9 cellular contexts compared by ENCODE assay signal in genomic region chr14:91871401-91871800, GRCh38. TPM values are rescaled to one million over a fixed set of nuclear protein-coding genes. Genes with fewer than 3 reads are reported as not detected.
DNase-seq lines count a peak whose midpoint lies in the region; ATAC-seq and TF ChIP-seq lines count a peak whose summit lies in the region.
"Not testable (repeated sequence)": the region's sequence is repeated elsewhere in the genome, so short reads cannot be mapped to it uniquely, and the experiment has no call there.
"Had no signal": no experiment of that assay in that cellular context is flagged by ENCODE, and none has a peak within 500 bp of the region (broad histone marks: within the 10 kb centered on the region; RNA-seq: fewer than 3 reads in every experiment).

No MANE protein-coding gene starts in this region.

- not testable (repeated sequence) for H3K27me3 Mint-ChIP-seq in T-cell; activated CD8-positive, alpha-beta T cell treated with anti-CD3 and anti-CD28 coated beads for 36 hours; activated naive CD4-positive, alpha-beta T cell treated with anti-CD3 and anti-CD28 coated beads, Interleukin-2, amount 50 U/mL, for 24 hours; chondrocyte (ENCODE audit: low read depth)

- intact Hi-C loops in activated CD8-positive, alpha-beta T cell treated with anti-CD3 and anti-CD28 coated beads for 36 hours (cut with micrococcal nuclease), result loop anchor here (5.0 kb wide), 1 partner anchor 34 kb away; no protein-coding TSS in a partner anchor
- intact Hi-C loops in lower lobe of right lung (cut with DNase I); stomach (cut with DNase I; ENCODE audit: low total_unique reads): not testable (repeated sequence)

- peak overlapping the region; percentile 100 for H3K27ac Mint-ChIP-seq in T-cell
- H3K27ac Mint-ChIP-seq in activated CD8-positive, alpha-beta T cell treated with anti-CD3 and anti-CD28 coated beads for 36 hours, result peak overlapping the region; percentile 87
- H3K27ac Mint-ChIP-seq in activated naive CD4-positive, alpha-beta T cell treated with anti-CD3 and anti-CD28 coated beads, Interleukin-2, amount 50 U/mL, for 24 hours, result peak overlapping the region; percentile 90
- H3K27ac Mint-ChIP-seq in chondrocyte (ENCODE audit: unreplicated experiment), result peak overlapping the region; percentile 17

- peak overlapping the region; percentile 81 for H3K4me2 ChIP-seq in BLaER1
- peak overlapping the region; percentile 81; the same call in 1 of the 2 replicates for H3K4me2 ChIP-seq in DOHH2 (ENCODE audit: low read length)

- not testable (repeated sequence) for H3K4me3 ChIP-seq in BLaER1; DOHH2 (ENCODE audit: low read length); lower lobe of right lung; stomach

- not testable (repeated sequence) for H3K79me2 ChIP-seq in DOHH2 (ENCODE audit: control insufficient read depth, low read length)

- not testable (repeated sequence) for H3K27ac ChIP-seq in BLaER1; DOHH2 (ENCODE audit: low read depth, low read length)
- H3K27ac ChIP-seq in lower lobe of right lung (peak overlapping the region; percentile 81), stomach (peak overlapping the region; percentile 83 to 93 (median 89))

- peaks cover 12% of the 10 kb centered on the region for H3K9me3 ChIP-seq in BLaER1
- not testable (repeated sequence) for H3K9me3 ChIP-seq in DOHH2 (ENCODE audit: control insufficient read depth, insufficient read depth, low read length); lower lobe of right lung; stomach

- H3K9me2 ChIP-seq in DOHH2 (replicated peaks; ENCODE audit: control insufficient read depth, low read length), result not testable (repeated sequence)

- H4K20me1 ChIP-seq in BLaER1; DOHH2 (ENCODE audit: control insufficient read depth, insufficient read depth, low read depth, low read length): not testable (repeated sequence)

- 68 to 97% (median 82%) methylated on average over 4 of the region's 4 CpGs for WGBS in stomach, 5 donors

- ATAC-seq in T-cell (replicated peaks in 1 of 4); activated CD8-positive, alpha-beta T cell treated with anti-CD3 and anti-CD28 coated beads for 36 hours; lower lobe of right lung: not testable (repeated sequence)

- H3K4me1 Mint-ChIP-seq in T-cell (peaks cover 94 to 95% (median 95%) of the 10 kb centered on the region in 3 donors), chondrocyte (ENCODE audit: low read depth) (peaks cover 64% of the 10 kb centered on the region)
- H3K4me1 Mint-ChIP-seq in activated CD8-positive, alpha-beta T cell treated with anti-CD3 and anti-CD28 coated beads for 36 hours (ENCODE audit: low read depth), result peaks cover 94% of the 10 kb centered on the region
- peaks cover 100% of the 10 kb centered on the region for H3K4me1 Mint-ChIP-seq in activated naive CD4-positive, alpha-beta T cell treated with anti-CD3 and anti-CD28 coated beads, Interleukin-2, amount 50 U/mL, for 24 hours

- POLR2A ChIA-PET in T-cell (lab: Charles Lee), result interaction anchor here (0.6 to 1.4 kb wide), 5 partner anchors 8 to 81 kb away, joined by 3 to 15 read pairs (median 8); no protein-coding TSS in a partner anchor
- POLR2A ChIA-PET in activated CD8-positive, alpha-beta T cell treated with anti-CD3 and anti-CD28 coated beads for 36 hours (lab: Charles Lee), result interaction anchor here (0.6 to 2.7 kb wide), 7 partner anchors 8 to 361 kb away, joined by 3 to 8 read pairs (median 4); partner anchors contain the start of genes ATXN3 and PPP4R3A

- CTCF ChIA-PET in T-cell (lab: Charles Lee), result interaction anchor here (0.6 kb wide), 2 partner anchors 9 to 156 kb away, joined by 3 read pairs; no protein-coding TSS in a partner anchor
- CTCF ChIA-PET in activated CD8-positive, alpha-beta T cell treated with anti-CD3 and anti-CD28 coated beads for 36 hours (lab: Charles Lee), result interaction anchor here (1.3 kb wide), 1 partner anchor 38 kb away, joined by 3 read pairs; no protein-coding TSS in a partner anchor

- not testable (repeated sequence) for TF ChIP-seq POLR2A in stomach (IDR thresholded peaks at IDR 0.05)

- not testable (repeated sequence) for H3K36me3 ChIP-seq in BLaER1; DOHH2 (ENCODE audit: control insufficient read depth, low read length)
- H3K36me3 ChIP-seq in lower lobe of right lung, result peaks cover 18% of the 10 kb centered on the region
- H3K36me3 ChIP-seq in stomach, result peaks cover 0 to 59% (median 37%) of the 10 kb centered on the region in 4 donors

- not testable (repeated sequence) for TF ChIP-seq CTCF in DOHH2 (IDR thresholded peaks at IDR 0.05; ENCODE audit: low read depth, low read length, poor library complexity, severe bottlenecking); activated CD8-positive, alpha-beta T cell treated with anti-CD3 and anti-CD28 coated beads for 36 hours (IDR thresholded peaks at IDR 0.05); chondrocyte (IDR thresholded peaks at IDR 0.05); lower lobe of right lung (IDR thresholded peaks at IDR 0.05); stomach (IDR thresholded peaks at IDR 0.05)

- not testable (repeated sequence) for H3K9ac ChIP-seq in BLaER1

- H3K27me3 ChIP-seq in BLaER1; DOHH2 (ENCODE audit: control insufficient read depth, low read length); lower lobe of right lung (ENCODE audit: low read depth); stomach: not testable (repeated sequence)

- not testable (repeated sequence) for H3K36me3 Mint-ChIP-seq in T-cell; activated CD8-positive, alpha-beta T cell treated with anti-CD3 and anti-CD28 coated beads for 36 hours (ENCODE audit: low read depth); activated naive CD4-positive, alpha-beta T cell treated with anti-CD3 and anti-CD28 coated beads, Interleukin-2, amount 50 U/mL, for 24 hours
- H3K36me3 Mint-ChIP-seq in chondrocyte (ENCODE audit: low read depth), result peaks cover 78% of the 10 kb centered on the region

- not testable (repeated sequence) for H3F3A ChIP-seq in DOHH2 (ENCODE audit: control insufficient read depth, insufficient read depth)

- DNase-seq in T-cell; activated CD8-positive, alpha-beta T cell treated with anti-CD3 and anti-CD28 coated beads for 36 hours; chondrocyte (ENCODE audit: low spot score); lower lobe of right lung; stomach: not testable (repeated sequence)

- peaks cover 77% of the 10 kb centered on the region for H3K4me1 ChIP-seq in BLaER1
- peaks cover 77% of the 10 kb centered on the region for H3K4me1 ChIP-seq in DOHH2 (ENCODE audit: control insufficient read depth, low read length)
- H3K4me1 ChIP-seq in lower lobe of right lung, result peaks cover 64% of the 10 kb centered on the region
- H3K4me1 ChIP-seq in stomach, result peaks cover 50 to 75% (median 67%) of the 10 kb centered on the region in 4 donors

- H3K4me3 Mint-ChIP-seq in T-cell, result peak overlapping the region; percentile 82 to 89 (median 86)
- not testable (repeated sequence) for H3K4me3 Mint-ChIP-seq in activated CD8-positive, alpha-beta T cell treated with anti-CD3 and anti-CD28 coated beads for 36 hours; chondrocyte (ENCODE audit: unreplicated experiment)
- H3K4me3 Mint-ChIP-seq in activated naive CD4-positive, alpha-beta T cell treated with anti-CD3 and anti-CD28 coated beads, Interleukin-2, amount 50 U/mL, for 24 hours, result peak overlapping the region; percentile 61

- not testable (repeated sequence) for H3K9me3 Mint-ChIP-seq in T-cell; activated CD8-positive, alpha-beta T cell treated with anti-CD3 and anti-CD28 coated beads for 36 hours; activated naive CD4-positive, alpha-beta T cell treated with anti-CD3 and anti-CD28 coated beads, Interleukin-2, amount 50 U/mL, for 24 hours; chondrocyte (ENCODE audit: low read depth)

- not testable (repeated sequence) for TF ChIP-seq EP300 in stomach (IDR thresholded peaks at IDR 0.05)

RNA-seq across cellular contexts. Expression of gene TC2N, which starts 4.1 kb away (rescaled TPM):
- total RNA-seq in T-cell (100 to 1,000 TPM; 203 to 274 (median 243) TPM), chondrocyte (9.1 to 14.4 TPM (median 11.2 TPM) in 3 replicates), lower lobe of right lung (53.1 TPM), stomach (100 to 1,000 TPM in 3 of 5 donors, 10 to 100 TPM in 2; 66.6 to 162 (median 106) TPM)
- 10 to 100 TPM; 28.5 to 32.5 TPM for total RNA-seq in activated CD8-positive, alpha-beta T cell treated with anti-CD3 and anti-CD28 coated beads for 36 hours
- polyA plus RNA-seq in stomach, result 10 to 100 TPM; 15.6 to 34.2 (median 19.7) TPM
- total RNA-seq: LHCN-M2 had no signal

Comparison
In these comparisons a context has a peak if more than half of its experiments do, and no peak if none do; other contexts are left out.
1. H3K27ac Mint-ChIP-seq: peak in every context shown above with its lines; median percentile 100 in T-cell; 90 in activated naive CD4-positive, alpha-beta T cell treated with anti-CD3 and anti-CD28 coated beads, Interleukin-2, amount 50 U/mL, for 24 hours; 87 in activated CD8-positive, alpha-beta T cell treated with anti-CD3 and anti-CD28 coated beads for 36 hours; 17 in chondrocyte.